In the genomic region with DNA sequence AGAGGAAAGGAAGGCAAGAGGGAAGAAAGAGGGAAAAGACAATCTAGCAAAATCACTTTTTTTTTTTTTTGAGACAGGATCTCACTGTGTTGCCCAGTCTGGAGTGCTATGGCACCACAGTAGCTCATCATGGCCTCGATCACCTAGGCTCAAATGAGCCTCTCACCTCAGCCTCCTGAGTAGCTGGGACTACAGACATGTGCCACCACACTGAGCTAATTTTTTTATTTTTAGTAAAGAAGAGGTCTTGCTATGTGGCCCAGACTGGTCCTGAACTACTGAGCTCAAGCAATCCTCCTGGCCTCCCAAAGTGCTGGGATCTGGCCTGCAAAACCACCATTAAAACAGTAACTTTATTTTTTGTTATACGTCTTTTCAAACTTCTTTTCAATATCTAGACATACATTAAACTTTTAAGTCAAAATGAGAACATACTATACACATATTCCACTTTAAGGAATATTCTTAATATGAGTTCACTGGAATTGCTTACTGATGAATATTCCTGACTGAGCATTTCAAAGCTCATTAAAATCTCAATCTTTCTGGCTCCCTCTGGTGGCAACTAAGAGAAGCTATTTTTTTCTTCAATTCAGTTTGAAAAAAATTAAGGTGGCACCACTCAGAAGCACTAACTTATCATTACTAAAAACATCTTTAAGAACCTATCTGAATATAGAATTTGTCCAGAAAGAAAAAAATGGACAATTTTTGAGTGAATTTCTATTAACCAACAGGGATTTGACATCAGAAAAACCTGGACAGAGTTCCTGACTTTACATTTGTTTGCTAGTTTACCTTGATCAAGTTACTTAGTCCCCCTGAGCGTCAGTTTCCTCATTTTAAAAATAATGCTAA, we compare ENCODE assay signal across 8 cellular contexts. TPM values are rescaled to one million over a fixed set of nuclear protein-coding genes. Genes with fewer than 3 reads are reported as not detected.
A peak's percentile ranks its signal among the peaks of the same experiment; 100 is the strongest.
DNase-seq lines count a peak whose midpoint lies in the region; ATAC-seq, FAIRE-seq and TF ChIP-seq lines count a peak whose summit lies in the region.

No MANE protein-coding gene starts in this region.

- peak; percentile 41 to 48 for ATAC-seq in gastrocnemius medialis
- no peak for ATAC-seq in GM21526 (IDR thresholded peaks at IDR 0.05; ENCODE audit: low FRiP score, unreplicated experiment)

- H3K9me3 ChIP-seq in Caco-2 (no peaks in the 10 kb centered on the region), gastrocnemius medialis (no peaks in the 10 kb centered on the region)

- no peaks in the 10 kb centered on the region for H3K27me3 ChIP-seq in Caco-2 (replicated peaks; ENCODE audit: control insufficient read depth, insufficient read depth, low read length)
- H3K27me3 ChIP-seq in gastrocnemius medialis, result no peaks in the 10 kb centered on the region

- H3K4me1 Mint-ChIP-seq in Caco-2 (ENCODE audit: low read depth, unreplicated experiment), result peaks cover 36% of the 10 kb centered on the region

- intact Hi-C loops in Caco-2 (cut with micrococcal nuclease; ENCODE audit: unreplicated experiment) (loop anchor here (1.0 kb wide), 1 partner anchor 43 kb away; no protein-coding TSS in a partner anchor), gastrocnemius medialis (cut with DNase I; ENCODE audit: low total_unique reads) (loop anchor here (1.0 to 5.0 kb wide), 2 partner anchors 42 to 90 kb away; no protein-coding TSS in a partner anchor)

- no peak for FAIRE-seq in HTR-8/SVneo (lab: Jason Lieb, UNC)

- no peak for TF ChIP-seq POLR2A in gastrocnemius medialis (IDR thresholded peaks at IDR 0.05)

- no peak overlapping the region for H3K4me3 ChIP-seq in Caco-2 (ENCODE audit: low read depth, low read length)
- H3K4me3 ChIP-seq in gastrocnemius medialis, result no peak overlapping the region

- in situ Hi-C loops in gastrocnemius medialis (cut with MboI; ENCODE audit: low sequenced_read_pairs in 4 of 4), result loop anchor here in 1 of 4 donors (10.0 kb wide), 1 partner anchor 48 kb away; no protein-coding TSS in a partner anchor

- no peak overlapping the region for H3K27ac Mint-ChIP-seq in Caco-2 (ENCODE audit: unreplicated experiment)

- TF ChIP-seq CTCF in Caco-2 (IDR thresholded peaks at IDR 0.05; ENCODE audit: insufficient read depth in 1 of 2, low read depth in 1 of 2, low read length in 1 of 2, severe bottlenecking in 1 of 2, unreplicated experiment in 1 of 2) (peak; percentile 59 to 62), gastrocnemius medialis (IDR thresholded peaks at IDR 0.05 in 4 of 5, conservative IDR thresholded peaks at IDR 0.05 in 1 of 5) (peak; percentile 63 to 93 (median 71))

- no TSS peak for BruUV-seq in Caco-2 (replicated peaks; lab: Mats Ljungman, UMichigan)

- peaks cover 12% of the 10 kb centered on the region for H3K9me3 Mint-ChIP-seq in Caco-2 (ENCODE audit: unreplicated experiment)

- DNase-seq in Caco-2 (peak in 1 of 2 experiments; percentile 27), HTR-8/SVneo (ENCODE audit: insufficient read length, low spot score) (peak; percentile 54), SK-N-DZ (ENCODE audit: low spot score) (peak; percentile 45), fibroblast of the conjunctiva (ENCODE audit: low read depth) (peak; percentile 61), gastrocnemius medialis (no peak), HPDE6-E6E7 (ENCODE audit: extremely low spot score) (no peak)
- no peak for DNase-seq in effector CD4-positive, alpha-beta T cell

- H3K27ac ChIP-seq in gastrocnemius medialis, result peak overlapping the region; percentile 61 to 88 (median 78)

- H3K36me3 ChIP-seq in Caco-2 (ENCODE audit: control insufficient read depth, insufficient read depth, low read length) (no peaks in the 10 kb centered on the region), gastrocnemius medialis (peaks cover 0 to 3% of the 10 kb centered on the region in 2 donors)

- H3K4me3 Mint-ChIP-seq in Caco-2 (ENCODE audit: unreplicated experiment), result no peak overlapping the region

- peaks cover 38% of the 10 kb centered on the region for H3K4me1 ChIP-seq in Caco-2
- peaks cover 58 to 76% of the 10 kb centered on the region in 2 donors for H3K4me1 ChIP-seq in gastrocnemius medialis

- peaks cover 22% of the 10 kb centered on the region for H3K36me3 Mint-ChIP-seq in Caco-2 (ENCODE audit: insufficient read depth, unreplicated experiment)

- CTCF ChIA-PET in Caco-2 (lab: Charles Lee), result interaction anchor here (0.6 to 1.5 kb wide), 23 partner anchors 9 to 153 kb away, joined by 3 to 23 read pairs (median 4); a partner anchor contains a TSS

- POLR2A ChIA-PET in Caco-2 (lab: Charles Lee), result interaction anchor here (0.6 to 1.0 kb wide), 2 partner anchors 9 to 43 kb away, joined by 3 to 8 read pairs; no protein-coding TSS in a partner anchor

- H3K27me3 Mint-ChIP-seq in Caco-2 (ENCODE audit: insufficient read depth, unreplicated experiment), result no peaks in the 10 kb centered on the region

RNA-seq across cellular contexts. Expression of a gene that starts 40.9 kb away (rescaled TPM):
- 120 and 141 TPM in 2 replicates for total RNA-seq in Caco-2 (2022)
- polyA plus RNA-seq in SK-N-DZ (2014; cell fraction: cytosol; rRNA removed), result 1.6 and 1.9 TPM in 2 replicates
- 2.5 and 8.6 TPM in 2 replicates for polyA plus RNA-seq in SK-N-DZ (2014; cell fraction: nucleus; rRNA removed)
- 100 to 1,000 TPM; 101 to 192 (median 127) TPM for total RNA-seq in gastrocnemius medialis

Comparison
In these comparisons a context has a peak if more than half of its experiments do, and no peak if none do; other contexts are left out.
1. DNase-seq: peak in HTR-8/SVneo (single experiment), SK-N-DZ (single experiment) and fibroblast of the conjunctiva (single experiment); none in gastrocnemius medialis (0 of 2), effector CD4-positive, alpha-beta T cell (single experiment) and HPDE6-E6E7 (single experiment).